8 cellular contexts compared by ENCODE assay signal in the genomic region with DNA sequence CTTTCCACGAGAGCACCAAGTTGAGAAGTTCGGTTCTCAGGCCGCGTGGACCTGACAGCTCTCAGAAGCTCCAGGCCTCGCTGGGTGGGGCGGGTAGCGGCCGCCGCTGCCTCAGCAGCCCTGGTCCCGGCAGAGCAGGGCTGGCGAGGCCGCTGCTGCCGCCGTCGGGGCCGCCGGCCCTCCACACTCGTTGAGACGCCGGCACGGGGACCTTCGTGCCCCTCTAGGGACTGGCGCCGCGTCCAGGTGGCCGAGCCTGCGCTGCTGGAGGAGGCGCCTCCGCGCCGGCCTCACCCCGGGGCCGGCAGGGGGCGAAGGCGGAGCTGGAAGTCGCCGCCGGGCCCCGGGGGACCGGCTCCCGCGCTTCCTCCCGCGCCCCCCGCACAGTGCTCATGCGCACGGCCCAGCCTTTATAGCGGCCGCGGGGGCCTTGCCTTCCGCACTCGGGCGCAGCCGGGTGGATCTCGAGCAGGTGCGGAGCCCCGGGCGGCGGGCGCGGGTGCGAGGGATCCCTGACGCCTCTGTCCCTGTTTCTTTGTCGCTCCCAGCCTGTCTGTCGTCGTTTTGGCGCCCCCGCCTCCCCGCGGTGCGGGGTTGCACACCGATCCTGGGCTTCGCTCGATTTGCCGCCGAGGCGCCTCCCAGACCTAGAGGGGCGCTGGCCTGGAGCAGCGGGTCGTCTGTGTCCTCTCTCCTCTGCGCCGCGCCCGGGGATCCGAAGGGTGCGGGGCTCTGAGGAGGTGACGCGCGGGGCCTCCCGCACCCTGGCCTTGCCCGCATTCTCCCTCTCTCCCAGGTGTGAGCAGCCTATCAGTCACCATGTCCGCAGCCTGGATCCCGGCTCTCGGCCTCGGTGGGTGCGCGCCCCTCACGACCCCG. TPM values are rescaled to one million over a fixed set of nuclear protein-coding genes. Genes with fewer than 3 reads are reported as not detected.
DNase-seq lines count a peak whose midpoint lies in the region; ATAC-seq and TF ChIP-seq lines count a peak whose summit lies in the region.

A gene (plus strand): TSS at position 440 of the 879 bp plus-strand sequence. CDS start 380 bp downstream, at position 820.

- POLR2A ChIA-PET in RWPE1 (lab: Yijun Ruan, JAX; ENCODE audit: low non-redundant PET) = no interaction called here

- H3K4me1 Mint-ChIP-seq in CD14-positive monocyte = peaks cover 25% of the 10 kb centered on the region

- peak; percentile 43 for TF ChIP-seq CTCF in CD14-positive monocyte (IDR thresholded peaks at IDR 0.05)
- TF ChIP-seq CTCF in RWPE1 (conservative IDR thresholded peaks at IDR 0.05; ENCODE audit: low read depth) = no peak

- peaks cover 6 to 9% of the 10 kb centered on the region in 2 donors for H3K36me3 Mint-ChIP-seq in CD14-positive monocyte

- H3K27ac Mint-ChIP-seq in CD14-positive monocyte = no peak within 1 kb of the TSS

- H3K4me3 Mint-ChIP-seq in CD14-positive monocyte = peak within 1 kb of the TSS; percentile 87 to 96

- ATAC-seq in GM18873 (IDR thresholded peaks at IDR 0.05; ENCODE audit: low FRiP score, unreplicated experiment) = peak; percentile 40
- peak; percentile 83 for ATAC-seq in HG03045 (IDR thresholded peaks at IDR 0.05; ENCODE audit: unreplicated experiment)

- H3K27ac ChIP-seq in RWPE1 = no peak within 1 kb of the TSS

- intact Hi-C loops in CD14-positive monocyte (cut with micrococcal nuclease) = no loop called here
- intact Hi-C loops in posterior cingulate gyrus (cut with DNase I) = no loop called here

- H3K27me3 Mint-ChIP-seq in CD14-positive monocyte (ENCODE audit: low read depth in 3 of 3) = peaks cover 41 to 48% (median 45%) of the 10 kb centered on the region in 3 donors

- peaks cover 0 to 6% (median 0%) of the 10 kb centered on the region in 7 donors for H3K9me3 Mint-ChIP-seq in CD14-positive monocyte

- CTCF ChIA-PET in RWPE1 (lab: Yijun Ruan, JAX) = interaction anchor here (0.6 to 0.9 kb wide), 3 partner anchors 21 to 486 kb away, joined by 3 to 4 read pairs (median 3); no protein-coding TSS in a partner anchor

- DNase-seq in CD14-positive monocyte (ENCODE audit: low spot score) (no peak), NCI-H2227 (lab: John Stamatoyannopoulos, UW; ENCODE audit: unreplicated experiment) (peak; percentile 72), glomerular visceral epithelial cell (ENCODE audit: extremely low spot score) (peak; percentile 54), posterior cingulate gyrus (peak in 7 of 10 donors; percentile 9 to 85 (median 17)), RWPE1 (ENCODE audit: low spot score) (no peak)
- DNase-seq in activated T-cell treated with anti-CD3 and anti-CD28 coated beads, Interleukin-2, amount 50 U/mL, for 1 hour = peak; percentile 32

RNA-seq across cellular contexts. Expression of the gene that starts here (rescaled TPM):
- 1 to 10 TPM in 1 of 2 donors, under 1 TPM in 1; 0.87 to 2.0 TPM for polyA plus RNA-seq in CD14-positive monocyte

Comparison
In these comparisons a context has a peak if more than half of its experiments do, and no peak if none do; other contexts are left out.
1. DNase-seq: peak in NCI-H2227 (single experiment), activated T-cell treated with anti-CD3 and anti-CD28 coated beads, Interleukin-2, amount 50 U/mL, for 1 hour (single experiment), glomerular visceral epithelial cell (single experiment) and posterior cingulate gyrus (7 of 10); none in CD14-positive monocyte (single experiment) and RWPE1 (single experiment).